8 cellular contexts compared by ENCODE assay signal in genomic region chr5:87268970-87269377, GRCh38. TPM values are rescaled to one million over a fixed set of nuclear protein-coding genes. Genes with fewer than 3 reads are reported as not detected.
DNase-seq lines count a peak whose midpoint lies in the region; ATAC-seq, FAIRE-seq and TF ChIP-seq lines count a peak whose summit lies in the region.

No MANE protein-coding gene starts in this region.

- H3K9me3 ChIP-seq in astrocyte (ENCODE audit: insufficient read depth, low read depth, low read length), result no peaks in the 10 kb centered on the region
- H3K9me3 ChIP-seq in liver (ENCODE audit: control insufficient read depth in 4 of 4, low read length in 3 of 4), result no peaks in the 10 kb centered on the region
- H3K9me3 ChIP-seq in thyroid gland, result no peaks in the 10 kb centered on the region

- H3K79me2 ChIP-seq in astrocyte (ENCODE audit: insufficient read depth, low read length), result peaks cover 62% of the 10 kb centered on the region

- H3K36me3 ChIP-seq in astrocyte (ENCODE audit: insufficient read depth, low read length), result no peaks in the 10 kb centered on the region
- no peaks in the 10 kb centered on the region for H3K36me3 ChIP-seq in liver (ENCODE audit: control insufficient read depth in 4 of 4, insufficient read depth in 3 of 4, low read depth in 1 of 4, low read length in 3 of 4)
- H3K36me3 ChIP-seq in thyroid gland, result no peaks in the 10 kb centered on the region

- H3K9ac ChIP-seq in astrocyte (ENCODE audit: low read length), result peak overlapping the region; percentile 86
- H3K9ac ChIP-seq in liver (ENCODE audit: low read depth in 1 of 2, low read length in 2 of 2), result peak overlapping the region; percentile 79 to 82

- intact Hi-C loops in thyroid gland (cut with DNase I), result loop anchor here (10.0 kb wide), 1 partner anchor 126 kb away; no protein-coding TSS in a partner anchor

- peak overlapping the region; percentile 85 for H3K27ac ChIP-seq in astrocyte (ENCODE audit: low read depth, low read length)
- peak overlapping the region; percentile 57 to 82 for H3K27ac ChIP-seq in liver (ENCODE audit: low read depth in 1 of 2, low read length in 2 of 2)
- H3K27ac ChIP-seq in thyroid gland, result peak overlapping the region; percentile 87 to 96 (median 94)

- H3K4me2 ChIP-seq in astrocyte (ENCODE audit: low read length), result peak overlapping the region; percentile 85

- no peak for TF ChIP-seq POLR2A in thyroid gland (IDR thresholded peaks at IDR 0.05)

- no peaks in the 10 kb centered on the region for H3K27me3 Mint-ChIP-seq in activated T-cell treated with anti-CD3 and anti-CD28 coated beads, Interleukin-2, amount 50 U/mL, for 4 hours (ENCODE audit: low read depth)
- no peaks in the 10 kb centered on the region for H3K27me3 Mint-ChIP-seq in astrocyte (ENCODE audit: low read depth, unreplicated experiment)

- peak overlapping the region; percentile 17 for H3K27ac Mint-ChIP-seq in astrocyte (ENCODE audit: unreplicated experiment)

- no peak for ATAC-seq in activated T-cell treated with anti-CD3 and anti-CD28 coated beads, Interleukin-2, amount 50 U/mL, for 4 hours
- no peak for ATAC-seq in HG03159 (IDR thresholded peaks at IDR 0.05; ENCODE audit: unreplicated experiment)

- no peak for FAIRE-seq in astrocyte (lab: Jason Lieb, UNC)
- no peak for FAIRE-seq in urothelium cell line (lab: Jason Lieb, UNC)

- 15% methylated on average over 4 of the region's 4 CpGs for WGBS in liver
- WGBS in thyroid gland, 2 donors, result 1 to 4% methylated on average over 4 of the region's 4 CpGs

- peaks cover 43% of the 10 kb centered on the region for H3K4me1 Mint-ChIP-seq in activated T-cell treated with anti-CD3 and anti-CD28 coated beads, Interleukin-2, amount 50 U/mL, for 4 hours (ENCODE audit: low read depth)
- peaks cover 8% of the 10 kb centered on the region for H3K4me1 Mint-ChIP-seq in astrocyte (ENCODE audit: low read depth, unreplicated experiment)

- no peak for DNase-seq in activated T-cell treated with anti-CD3 and anti-CD28 coated beads, Interleukin-2, amount 50 U/mL, for 4 hours
- no peak for DNase-seq in activated T-cell treated with anti-CD3 and anti-CD28 coated beads for 4 hours
- peak; percentile 6 for DNase-seq in astrocyte (ENCODE audit: low read depth)
- DNase-seq in thyroid gland, result no peak
- DNase-seq in urothelium cell line (ENCODE audit: low spot score), result no peak
- no peak for DNase-seq in stimulated activated CD4-positive, alpha-beta T cell treated with anti-CD3 and anti-CD28 coated beads, Interleukin-12 subunit alpha, Interleukin-12 subunit beta, amount 100 ng/mL, for 4 hours

- no peaks in the 10 kb centered on the region for H3K36me3 Mint-ChIP-seq in activated T-cell treated with anti-CD3 and anti-CD28 coated beads, Interleukin-2, amount 50 U/mL, for 4 hours (ENCODE audit: insufficient read depth)
- H3K36me3 Mint-ChIP-seq in astrocyte (ENCODE audit: low read depth, unreplicated experiment), result no peaks in the 10 kb centered on the region

- peak overlapping the region; percentile 76 for H2AFZ ChIP-seq in astrocyte (ENCODE audit: low read depth, low read length)

- no peaks in the 10 kb centered on the region for H3K9me3 Mint-ChIP-seq in activated T-cell treated with anti-CD3 and anti-CD28 coated beads, Interleukin-2, amount 50 U/mL, for 4 hours
- H3K9me3 Mint-ChIP-seq in astrocyte (ENCODE audit: unreplicated experiment), result no peaks in the 10 kb centered on the region

- peak overlapping the region; percentile 98 for H3K4me3 Mint-ChIP-seq in activated T-cell treated with anti-CD3 and anti-CD28 coated beads, Interleukin-2, amount 50 U/mL, for 4 hours
- H3K4me3 Mint-ChIP-seq in astrocyte (ENCODE audit: unreplicated experiment), result peak overlapping the region; percentile 92

- H3K4me3 ChIP-seq in astrocyte (ENCODE audit: insufficient read depth, low read depth, low read length) (peak overlapping the region; percentile 81), liver (ENCODE audit: low read depth in 1 of 3, low read length in 3 of 3) (peak overlapping the region; percentile 91 to 100 (median 98)), thyroid gland (replicated peaks in 1 of 3) (peak overlapping the region; percentile 62 to 92 (median 84))

- H3K4me1 ChIP-seq in astrocyte (ENCODE audit: insufficient read depth, low read length) (no peaks in the 10 kb centered on the region), liver (ENCODE audit: control insufficient read depth in 4 of 4, insufficient read depth in 4 of 4, low read length in 3 of 4) (peaks cover 0 to 20% (median 9%) of the 10 kb centered on the region in 4 donors), thyroid gland (peaks cover 10 to 18% of the 10 kb centered on the region in 2 donors)

- H3K27me3 ChIP-seq in astrocyte (ENCODE audit: insufficient read depth, low read length), result no peaks in the 10 kb centered on the region
- no peaks in the 10 kb centered on the region for H3K27me3 ChIP-seq in liver (ENCODE audit: control insufficient read depth in 4 of 4, insufficient read depth in 4 of 4, low read length in 3 of 4)
- no peaks in the 10 kb centered on the region for H3K27me3 ChIP-seq in thyroid gland

- TF ChIP-seq RAD21 in liver (IDR thresholded peaks at IDR 0.05), result no peak

- peaks cover 29% of the 10 kb centered on the region for H4K20me1 ChIP-seq in astrocyte (ENCODE audit: insufficient read depth, low read length)

- TF ChIP-seq CTCF in astrocyte (IDR thresholded peaks at IDR 0.05; ENCODE audit: insufficient read depth, low read depth, low read length), result no peak
- TF ChIP-seq CTCF in liver (IDR thresholded peaks at IDR 0.05; ENCODE audit: low read depth, low read length, missing input control), result no peak
- no peak for TF ChIP-seq CTCF in thyroid gland (IDR thresholded peaks at IDR 0.05)

TF ChIP-seq in liver, 16 proteins besides CTCF, POLR2A, EP300 and RAD21:
- no peak for TF ChIP-seq FOXA1 (IDR thresholded peaks at IDR 0.05)
- TF ChIP-seq RXRA (IDR thresholded peaks at IDR 0.05), result no peak
- no peak for TF ChIP-seq HNF4G (IDR thresholded peaks at IDR 0.05)
- no peak for TF ChIP-seq REST (IDR thresholded peaks at IDR 0.05)
- no peak for TF ChIP-seq YY1 (IDR thresholded peaks at IDR 0.05)
- no peak for TF ChIP-seq EGR1 (IDR thresholded peaks at IDR 0.05; ENCODE audit: low read depth in 2 of 2)
- TF ChIP-seq TAF1 (conservative IDR thresholded peaks at IDR 0.05), result no peak
- no peak for TF ChIP-seq GABPA (IDR thresholded peaks at IDR 0.05 in 1 of 2, conservative IDR thresholded peaks at IDR 0.05 in 1 of 2)
- TF ChIP-seq JUND (IDR thresholded peaks at IDR 0.05), result no peak
- TF ChIP-seq ATF3 (IDR thresholded peaks at IDR 0.05), result no peak
- TF ChIP-seq FOXA2 (IDR thresholded peaks at IDR 0.05), result no peak
- TF ChIP-seq ZBTB33 (IDR thresholded peaks at IDR 0.05), result no peak
- no peak for TF ChIP-seq MAX (IDR thresholded peaks at IDR 0.05)
- TF ChIP-seq NR2F2 (IDR thresholded peaks at IDR 0.05), result no peak

RNA-seq across cellular contexts. Expression of gene RASA1, which starts 1.3 kb away (rescaled TPM):
- 10 to 100 TPM; 17.7 to 19.6 (median 19.1) TPM for total RNA-seq in activated T-cell treated with anti-CD3 and anti-CD28 coated beads, Interleukin-2, amount 50 U/mL, for 4 hours
- total RNA-seq in astrocyte (62.8 and 64.1 TPM in 2 replicates), liver (10 to 100 TPM in 1 of 2 donors, 1 to 10 TPM in 1; 8.4 to 18.1 TPM), thyroid gland (10 to 100 TPM; 45.2 to 57.1 (median 52.8) TPM)
- 1 to 10 TPM; 3.7 to 5.6 TPM for polyA plus RNA-seq in liver
